Comparison of ENCODE assay signal across 15 cellular contexts in the genomic region with DNA sequence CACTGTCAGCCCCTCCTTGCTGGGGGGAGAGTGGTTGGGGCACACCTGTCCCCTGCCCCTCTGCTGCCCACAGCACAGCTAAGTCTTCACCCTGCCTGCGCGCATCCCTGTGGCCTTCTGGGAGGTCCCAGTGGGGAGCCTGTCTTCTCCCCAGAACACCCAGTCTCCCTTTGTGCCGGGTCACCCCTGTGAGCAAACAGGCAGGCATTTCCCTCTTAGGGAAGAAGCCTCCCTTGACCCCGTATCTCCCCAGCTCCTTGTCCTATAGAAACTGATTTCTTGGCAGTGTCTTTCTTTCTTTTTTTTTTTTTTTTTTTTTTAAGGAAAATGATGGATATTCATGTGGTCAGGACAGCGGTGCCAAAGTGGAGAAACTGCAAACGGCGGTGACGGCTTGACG.
DNase-seq lines count a peak whose midpoint lies in the region; ATAC-seq and TF ChIP-seq lines count a peak whose summit lies in the region.
"Had no signal": no experiment of that assay in that cellular context is flagged by ENCODE, and none has a peak within 500 bp of the region (broad histone marks: within the 10 kb centered on the region; RNA-seq: fewer than 3 reads in every experiment).

No MANE protein-coding gene starts in this region.

- ATAC-seq in GM21619 (IDR thresholded peaks at IDR 0.05; ENCODE audit: unreplicated experiment) (no peak), GM21381 (IDR thresholded peaks at IDR 0.05; ENCODE audit: unreplicated experiment) (no peak)

- H3K27ac Mint-ChIP-seq in glutamatergic neuron (ENCODE audit: unreplicated experiment) = no peak overlapping the region

- DNase-seq in activated effector memory CD4-positive, alpha-beta T cell treated with anti-CD3 and anti-CD28 coated beads, Interleukin-2, amount 50 U/mL, for 16 hours = peak; percentile 46
- no peak for DNase-seq in activated effector memory CD4-positive, alpha-beta T cell treated with Interleukin-2 at 50 U/mL for 16 hours
- DNase-seq in HCEC 1CT = peak; percentile 64
- peak; percentile 9 for DNase-seq in glutamatergic neuron
- DNase-seq in retina = peak; percentile 26
- no peak for DNase-seq in nucleus accumbens (lab: John Stamatoyannopoulos, UW)
- DNase-seq: COR-L47, DMS153, NCI-H1092 treated with DMSO at 0.1 percent for 48 hours, NCI-H1694, NCI-H446, NCI-H82, SHP77 treated with DMSO at 0.1 percent for 48 hours had no signal

- H3K4me1 Mint-ChIP-seq in glutamatergic neuron (ENCODE audit: low read depth, unreplicated experiment) = peaks cover 21% of the 10 kb centered on the region

- TF ChIP-seq CTCF in glutamatergic neuron (IDR thresholded peaks at IDR 0.05; ENCODE audit: partially characterized antibody, unreplicated experiment) = no peak

- H3K27me3 Mint-ChIP-seq in glutamatergic neuron (ENCODE audit: unreplicated experiment) = peaks cover 8% of the 10 kb centered on the region

- peaks cover 23% of the 10 kb centered on the region for H3K36me3 Mint-ChIP-seq in glutamatergic neuron (ENCODE audit: unreplicated experiment)

- no peak overlapping the region for H3K4me3 Mint-ChIP-seq in glutamatergic neuron (ENCODE audit: unreplicated experiment)

- peaks cover 25% of the 10 kb centered on the region for H3K9me3 Mint-ChIP-seq in glutamatergic neuron (ENCODE audit: unreplicated experiment)

Comparison
In these comparisons a context has a peak if more than half of its experiments do, and no peak if none do; other contexts are left out.
1. DNase-seq: peak in activated effector memory CD4-positive, alpha-beta T cell treated with anti-CD3 and anti-CD28 coated beads, Interleukin-2, amount 50 U/mL, for 16 hours (single experiment), HCEC 1CT (single experiment), glutamatergic neuron (single experiment) and retina (single experiment); none in activated effector memory CD4-positive, alpha-beta T cell treated with Interleukin-2 at 50 U/mL for 16 hours (single experiment) and nucleus accumbens (0 of 56).